24 cellular contexts compared by ENCODE assay signal in the genomic region with DNA sequence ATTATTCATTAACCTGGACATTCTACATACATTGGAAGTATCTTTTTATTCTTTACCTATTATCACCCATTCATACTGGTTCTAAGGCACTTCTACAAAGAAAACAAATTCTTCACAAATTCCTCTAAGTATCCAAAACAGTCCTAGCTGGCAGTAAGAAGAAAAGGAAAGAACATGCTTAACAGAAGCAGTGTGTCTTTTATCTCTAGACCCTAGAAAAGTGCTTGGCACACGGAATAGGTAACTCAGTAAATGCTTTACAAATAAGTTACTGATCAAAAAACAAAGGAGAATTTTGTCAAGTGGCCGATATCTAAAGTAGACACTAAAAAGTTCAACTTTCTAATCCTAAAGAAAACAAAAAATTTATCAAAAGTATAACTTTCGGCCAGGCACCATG.
"Had no signal": no experiment of that assay in that cellular context is flagged by ENCODE, and none has a peak within 500 bp of the region (broad histone marks: within the 10 kb centered on the region; RNA-seq: fewer than 3 reads in every experiment).

No MANE protein-coding gene starts in this region.

- H3K4me3 ChIP-seq: body of pancreas, SK-N-MC had no signal

- H3K4me1 Mint-ChIP-seq: activated CD4-positive, alpha-beta T cell treated with anti-CD3 and anti-CD28 coated beads for 36 hours; activated naive CD4-positive, alpha-beta T cell treated with anti-CD3 and anti-CD28 coated beads, Interleukin-2, amount 50 U/mL, for 24 hours; IgD-negative memory B cell; T-cell had no signal

- H3K27ac Mint-ChIP-seq: activated CD4-positive, alpha-beta T cell treated with anti-CD3 and anti-CD28 coated beads for 36 hours; activated CD8-positive, alpha-beta T cell treated with anti-CD3 and anti-CD28 coated beads for 36 hours; activated naive CD4-positive, alpha-beta T cell treated with anti-CD3 and anti-CD28 coated beads, Interleukin-2, amount 50 U/mL, for 24 hours; IgD-negative memory B cell; T-cell had no signal

- DNase-seq: activated CD4-positive, alpha-beta T cell treated with anti-CD3 and anti-CD28 coated beads for 36 hours; activated CD8-positive, alpha-beta memory T cell treated with anti-CD3 and anti-CD28 coated beads, Interleukin-2, amount 50 U/mL, for 4 hours; activated CD8-positive, alpha-beta T cell treated with anti-CD3 and anti-CD28 coated beads for 36 hours; activated effector memory CD4-positive, alpha-beta T cell treated with Interleukin-2 at 50 U/mL for 16 hours; activated naive CD4-positive, alpha-beta T cell; activated T-cell treated with anti-CD3 and anti-CD28 coated beads, Interleukin-2, amount 50 U/mL, for 1 hour; aorta; body of pancreas; KG1; NCI-H1048; NCI-H1417; NCI-H2029; NCI-H2107; NCI-H345; NCI-H510A; NCI-H526 treated with DMSO at 0.1 percent for 48 hours; NCI-H82; RPMI8226; T-cell; WERI-Rb-1 had no signal

- H3K27ac ChIP-seq: SK-N-MC, WERI-Rb-1 had no signal

- H3K4me3 Mint-ChIP-seq: activated CD4-positive, alpha-beta T cell treated with anti-CD3 and anti-CD28 coated beads for 36 hours; activated CD8-positive, alpha-beta T cell treated with anti-CD3 and anti-CD28 coated beads for 36 hours; activated naive CD4-positive, alpha-beta T cell treated with anti-CD3 and anti-CD28 coated beads, Interleukin-2, amount 50 U/mL, for 24 hours; IgD-negative memory B cell; T-cell had no signal

- H3K27me3 Mint-ChIP-seq: activated CD4-positive, alpha-beta T cell treated with anti-CD3 and anti-CD28 coated beads for 36 hours; activated CD8-positive, alpha-beta T cell treated with anti-CD3 and anti-CD28 coated beads for 36 hours; activated naive CD4-positive, alpha-beta T cell treated with anti-CD3 and anti-CD28 coated beads, Interleukin-2, amount 50 U/mL, for 24 hours; IgD-negative memory B cell; T-cell had no signal

- H3K36me3 ChIP-seq: WERI-Rb-1 had no signal

- H3K9me3 Mint-ChIP-seq: activated CD8-positive, alpha-beta T cell treated with anti-CD3 and anti-CD28 coated beads for 36 hours; activated naive CD4-positive, alpha-beta T cell treated with anti-CD3 and anti-CD28 coated beads, Interleukin-2, amount 50 U/mL, for 24 hours; IgD-negative memory B cell; T-cell had no signal

- ATAC-seq: activated CD4-positive, alpha-beta T cell treated with anti-CD3 and anti-CD28 coated beads for 36 hours; activated CD8-positive, alpha-beta T cell treated with anti-CD3 and anti-CD28 coated beads for 36 hours; body of pancreas; Right ventricle myocardium inferior; T-cell had no signal

- H3K9me3 ChIP-seq: body of pancreas had no signal

- H3K27me3 ChIP-seq: body of pancreas had no signal
